ENCODE assay signal across 13 cellular contexts in the genomic region with DNA sequence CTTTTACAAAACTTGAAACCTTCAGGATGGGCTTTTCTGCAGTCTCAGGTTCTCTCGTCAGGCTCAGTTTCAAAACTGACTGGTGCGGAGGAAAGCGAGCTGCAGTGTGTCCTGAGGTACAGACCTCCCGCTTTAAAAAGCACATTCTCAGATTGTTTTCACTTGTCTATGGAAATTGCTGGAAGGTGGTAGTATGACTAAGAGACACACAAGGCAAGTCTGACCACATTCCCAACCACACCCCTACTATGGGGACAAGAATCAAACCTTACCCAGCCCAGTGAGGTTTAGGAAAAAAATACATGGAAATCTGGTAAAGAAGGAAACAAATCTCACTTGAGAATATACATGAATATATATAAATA. TPM values are rescaled to one million over a fixed set of nuclear protein-coding genes. Genes with fewer than 3 reads are reported as not detected.
DNase-seq lines count a peak whose midpoint lies in the region; ATAC-seq, FAIRE-seq and TF ChIP-seq lines count a peak whose summit lies in the region.
"Had no signal": no experiment of that assay in that cellular context is flagged by ENCODE, and none has a peak within 500 bp of the region (broad histone marks: within the 10 kb centered on the region; RNA-seq: fewer than 3 reads in every experiment).

No MANE protein-coding gene starts in this region.

- peaks cover 47% of the 10 kb centered on the region for H3K36me3 Mint-ChIP-seq in osteocyte (ENCODE audit: unreplicated experiment)

- no peak for TF ChIP-seq CTCF in osteocyte (IDR thresholded peaks at IDR 0.05)

- DNase-seq in EL (peak; percentile 41), RCC 7860 (ENCODE audit: low spot score) (peak; percentile 27), osteocyte (ENCODE audit: extremely low spot score, unreplicated experiment) (no peak), 8988T (no peak)
- DNase-seq: NCI-H1694 treated with DMSO at 0.1 percent for 48 hours; stimulated activated naive B cell treated with anti-CD40 and anti-IgM and Interleukin-4, amounts not matched to agents 10 μg/mL and 1 μg/mL and 100 μg/mL, for 72 hours had no signal

- H3K4me3 Mint-ChIP-seq in osteocyte (ENCODE audit: unreplicated experiment) = no peak overlapping the region
- H3K4me3 Mint-ChIP-seq: dendritic cell treated with granulocyte-macrophage colony-stimulating factor and Interleukin-4, amounts not matched to agents 40 ng/mL and 50 ng/mL, for 4 days; natural killer cell treated with Interleukin-12 subunit alpha and Interleukin-12 subunit beta and Interleukin-15 and Interleukin-18, amount 100 ng/mL, for 72 hours; stimulated activated naive B cell treated with anti-CD40 and anti-IgM and Interleukin-4, amounts not matched to agents 10 μg/mL and 1 μg/mL and 100 μg/mL, for 72 hours; T-helper 2 cell treated with Interferon-gamma antibody and Interleukin-4, amounts not matched to agents 5 μg/mL and 100 μg/mL, for 36 hours had no signal

- peak overlapping the region; percentile 79 for H3K27ac Mint-ChIP-seq in osteocyte (ENCODE audit: unreplicated experiment)
- H3K27ac Mint-ChIP-seq: dendritic cell treated with granulocyte-macrophage colony-stimulating factor and Interleukin-4, amounts not matched to agents 40 ng/mL and 50 ng/mL, for 4 days; natural killer cell treated with Interleukin-12 subunit alpha and Interleukin-12 subunit beta and Interleukin-15 and Interleukin-18, amount 100 ng/mL, for 72 hours; T-helper 2 cell treated with Interferon-gamma antibody and Interleukin-4, amounts not matched to agents 5 μg/mL and 100 μg/mL, for 36 hours had no signal

- H3K9me3 Mint-ChIP-seq in osteocyte (ENCODE audit: unreplicated experiment) = no peaks in the 10 kb centered on the region
- H3K9me3 Mint-ChIP-seq: dendritic cell treated with granulocyte-macrophage colony-stimulating factor and Interleukin-4, amounts not matched to agents 40 ng/mL and 50 ng/mL, for 4 days; natural killer cell treated with Interleukin-12 subunit alpha and Interleukin-12 subunit beta and Interleukin-15 and Interleukin-18, amount 100 ng/mL, for 72 hours; stimulated activated naive B cell treated with anti-CD40 and anti-IgM and Interleukin-4, amounts not matched to agents 10 μg/mL and 1 μg/mL and 100 μg/mL, for 72 hours; T-helper 2 cell treated with Interferon-gamma antibody and Interleukin-4, amounts not matched to agents 5 μg/mL and 100 μg/mL, for 36 hours had no signal

- H3K27me3 Mint-ChIP-seq in osteocyte (ENCODE audit: unreplicated experiment) = no peaks in the 10 kb centered on the region
- H3K27me3 Mint-ChIP-seq: dendritic cell treated with granulocyte-macrophage colony-stimulating factor and Interleukin-4, amounts not matched to agents 40 ng/mL and 50 ng/mL, for 4 days; natural killer cell treated with Interleukin-12 subunit alpha and Interleukin-12 subunit beta and Interleukin-15 and Interleukin-18, amount 100 ng/mL, for 72 hours; stimulated activated naive B cell treated with anti-CD40 and anti-IgM and Interleukin-4, amounts not matched to agents 10 μg/mL and 1 μg/mL and 100 μg/mL, for 72 hours had no signal

- ATAC-seq in esophagus mucosa (peak; percentile 82), GM21381 (IDR thresholded peaks at IDR 0.05; ENCODE audit: unreplicated experiment) (no peak), GM21360 (IDR thresholded peaks at IDR 0.05; ENCODE audit: unreplicated experiment) (no peak), HG02870 (IDR thresholded peaks at IDR 0.05; ENCODE audit: unreplicated experiment) (no peak)
- ATAC-seq: natural killer cell treated with Interleukin-12 subunit alpha and Interleukin-12 subunit beta and Interleukin-15 and Interleukin-18, amount 100 ng/mL, for 72 hours; stimulated activated naive B cell treated with anti-CD40 and anti-IgM and Interleukin-4, amounts not matched to agents 10 μg/mL and 1 μg/mL and 100 μg/mL, for 72 hours had no signal

- peaks cover 12% of the 10 kb centered on the region for H3K4me1 Mint-ChIP-seq in osteocyte (ENCODE audit: unreplicated experiment)

- FAIRE-seq in RCC 7860 (lab: Jason Lieb, UNC) = peak; percentile 33

RNA-seq across cellular contexts. Expression of a gene that starts 18.2 kb away (rescaled TPM):
- total RNA-seq in esophagus mucosa (71.5 TPM), osteocyte (73.7 and 74.7 TPM in 2 replicates)

RNA-seq across cellular contexts. Expression of a gene that starts 20.5 kb away (rescaled TPM):
- 0.44 TPM for total RNA-seq in esophagus mucosa
- not detected in 2 replicates for total RNA-seq in osteocyte

RNA-seq across cellular contexts. Expression of a gene that starts 24.9 kb away (rescaled TPM):
- not detected for total RNA-seq in esophagus mucosa
- not detected in 2 replicates for total RNA-seq in osteocyte

RNA-seq across cellular contexts. Expression of a gene that starts 27.0 kb away (rescaled TPM):
- total RNA-seq in esophagus mucosa = 175 TPM
- not detected in 2 replicates for total RNA-seq in osteocyte

RNA-seq across cellular contexts. Expression of a gene that starts 49.5 kb away (rescaled TPM):
- total RNA-seq in esophagus mucosa (91.1 TPM), osteocyte (158 and 164 TPM in 2 replicates)

Comparison
In these comparisons a context has a peak if more than half of its experiments do, and no peak if none do; other contexts are left out.
1. DNase-seq: peak in EL (single experiment) and RCC 7860 (single experiment); none in osteocyte (single experiment) and 8988T (single experiment).